In the genomic region with DNA sequence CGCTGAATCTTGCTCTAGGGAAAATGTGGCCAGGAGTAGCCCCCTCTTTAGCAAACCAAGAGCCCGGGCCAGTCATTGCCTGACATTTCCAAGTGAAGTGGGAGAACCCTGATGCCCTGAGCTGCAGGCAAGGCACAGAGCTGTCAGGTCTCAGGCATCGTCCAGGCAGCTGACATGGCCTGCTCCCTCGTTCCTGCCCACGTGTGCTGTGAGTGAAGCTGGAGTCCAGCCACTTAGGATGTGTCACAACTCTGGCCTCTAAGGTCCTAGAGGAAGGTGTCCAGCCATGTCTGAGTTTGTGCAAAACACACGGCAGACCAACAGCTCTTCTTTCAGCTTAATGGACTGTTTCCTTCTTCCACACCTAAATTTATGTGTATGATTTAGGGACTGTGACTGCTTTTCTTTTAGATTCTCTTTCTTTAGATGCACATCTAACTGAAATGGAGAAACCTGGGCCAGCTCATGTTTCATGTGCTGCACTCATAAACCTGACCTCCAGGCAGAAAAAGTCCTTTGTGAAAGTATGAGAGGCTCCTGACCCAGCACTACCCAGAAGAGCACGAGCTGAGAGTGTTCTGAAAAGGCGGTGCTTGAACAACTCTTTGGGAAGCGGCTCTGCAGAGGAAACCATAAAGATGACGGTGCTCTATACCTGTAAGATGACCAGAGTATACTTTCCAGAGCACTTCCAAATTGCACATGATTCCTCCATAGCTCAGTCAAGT, we compare ENCODE assay signal across 19 cellular contexts. TPM values are rescaled to one million over a fixed set of nuclear protein-coding genes. Genes with fewer than 3 reads are reported as not detected.
DNase-seq lines count a peak whose midpoint lies in the region; ATAC-seq and TF ChIP-seq lines count a peak whose summit lies in the region.
"Had no signal": no experiment of that assay in that cellular context is flagged by ENCODE, and none has a peak within 500 bp of the region (broad histone marks: within the 10 kb centered on the region; RNA-seq: fewer than 3 reads in every experiment).

No MANE protein-coding gene starts in this region.

- H3K27me3 ChIP-seq in gastrocnemius medialis: no peaks in the 10 kb centered on the region
- H3K27me3 ChIP-seq: upper lobe of left lung had no signal

- H3K4me3 ChIP-seq in gastrocnemius medialis: no peak overlapping the region
- H3K4me3 ChIP-seq: upper lobe of left lung had no signal

- no peak for TF ChIP-seq CTCF in gastrocnemius medialis (IDR thresholded peaks at IDR 0.05 in 4 of 5, conservative IDR thresholded peaks at IDR 0.05 in 1 of 5)

- ATAC-seq in left cardiac atrium: peak; percentile 87 to 93
- ATAC-seq in gastrocnemius medialis: peak; percentile 96 to 99
- no peak for ATAC-seq in GM19455 (IDR thresholded peaks at IDR 0.05; ENCODE audit: unreplicated experiment)
- ATAC-seq: activated CD8-positive, alpha-beta T cell treated with anti-CD3 and anti-CD28 coated beads, Interleukin-2, amount 10 ng/mL, durations not matched to agents 7 days and 5 days; naive thymus-derived CD8-positive, alpha-beta T cell; stimulated activated naive B cell treated with anti-CD40 and anti-IgM and Interleukin-4, amounts not matched to agents 10 μg/mL and 1 μg/mL and 100 μg/mL, for 72 hours had no signal

- peaks cover 6 to 8% of the 10 kb centered on the region in 2 donors for H3K4me1 ChIP-seq in gastrocnemius medialis
- H3K4me1 ChIP-seq: upper lobe of left lung had no signal

- H3K27ac ChIP-seq in gastrocnemius medialis: peak overlapping the region; percentile 3 to 68 (median 44)
- H3K27ac ChIP-seq: 22Rv1, C4-2B, upper lobe of left lung had no signal

- peaks cover 0 to 38% of the 10 kb centered on the region in 2 donors for H3K36me3 ChIP-seq in gastrocnemius medialis

- TF ChIP-seq POLR2A in gastrocnemius medialis (IDR thresholded peaks at IDR 0.05): no peak

- peak; percentile 3 for DNase-seq in DMS79 treated with DMSO at 0.1 percent for 48 hours (lab: John Stamatoyannopoulos, UW)
- no peak for DNase-seq in DMS79 (lab: John Stamatoyannopoulos, UW)
- peak; percentile 32 for DNase-seq in astrocyte of the hippocampus (ENCODE audit: low read depth, low spot score)
- DNase-seq in left cardiac atrium: peak; percentile 51
- DNase-seq in gastrocnemius medialis: peak; percentile 42 to 73
- no peak for DNase-seq in DMS153 treated with DMSO at 0.1 percent for 48 hours (lab: John Stamatoyannopoulos, UW; ENCODE audit: unreplicated experiment)
- DNase-seq in stimulated activated naive CD4-positive, alpha-beta T cell (lab: John Stamatoyannopoulos, UW): no peak
- DNase-seq: activated CD8-positive, alpha-beta T cell treated with anti-CD3 and anti-CD28 coated beads, Interleukin-2, amount 10 ng/mL, durations not matched to agents 7 days and 5 days; amniotic stem cell; mammary epithelial cell; naive thymus-derived CD8-positive, alpha-beta T cell; NCI-H187 treated with DMSO at 0.1 percent for 48 hours; NCI-H524; SHP77 treated with DMSO at 0.1 percent for 48 hours; stimulated activated naive B cell treated with anti-CD40 and anti-IgM and Interleukin-4, amounts not matched to agents 10 μg/mL and 1 μg/mL and 100 μg/mL, for 72 hours; upper lobe of left lung had no signal

- intact Hi-C loops in left cardiac atrium (cut with DNase I) (no loop called here), gastrocnemius medialis (cut with DNase I; ENCODE audit: low total_unique reads) (no loop called here)

- no peaks in the 10 kb centered on the region for H3K9me3 ChIP-seq in gastrocnemius medialis
- H3K9me3 ChIP-seq: upper lobe of left lung had no signal

- in situ Hi-C loops in gastrocnemius medialis (cut with MboI; ENCODE audit: low sequenced_read_pairs in 4 of 4): loop anchor here in 1 of 4 donors (25.0 kb wide), 1 partner anchor 277 kb away; the partner anchor contains the start of gene CYB561

RNA-seq across cellular contexts. Expression of gene LIMD2, which starts 14.8 kb away (rescaled TPM):
- 1 to 10 TPM; 6.6 to 9.6 TPM for total RNA-seq in left cardiac atrium
- total RNA-seq in gastrocnemius medialis: 1 to 10 TPM in 3 of 4 donors, under 1 TPM in 1; 0.97 to 2.8 (median 1.5) TPM

RNA-seq across cellular contexts. Expression of gene STRADA, which starts 26.9 kb away (rescaled TPM):
- total RNA-seq in left cardiac atrium: 10 to 100 TPM; 21.2 to 23.7 TPM
- total RNA-seq in gastrocnemius medialis: 10 to 100 TPM in 1 of 4 donors, 1 to 10 TPM in 3; 7.5 to 15.0 (median 8.6) TPM

RNA-seq across cellular contexts. Expression of gene CCDC47, which starts 58.7 kb away (rescaled TPM):
- total RNA-seq in left cardiac atrium (100 to 1,000 TPM in 1 of 2 donors, 10 to 100 TPM in 1; 88.9 to 139 TPM), gastrocnemius medialis (100 to 1,000 TPM in 1 of 4 donors, 10 to 100 TPM in 3; 81.0 to 110 (median 86.8) TPM)

RNA-seq across cellular contexts. Expression of gene DDX42, which starts 59.3 kb away (rescaled TPM):
- total RNA-seq in left cardiac atrium (10 to 100 TPM; 45.2 to 74.2 TPM), gastrocnemius medialis (10 to 100 TPM; 35.9 to 71.6 (median 56.8) TPM)

Comparison
In these comparisons a context has a peak if more than half of its experiments do, and no peak if none do; other contexts are left out.
1. DNase-seq: peak in DMS79 treated with DMSO at 0.1 percent for 48 hours (single experiment), astrocyte of the hippocampus (single experiment), left cardiac atrium (single experiment) and gastrocnemius medialis (2 of 2); none in DMS79 (single experiment), DMS153 treated with DMSO at 0.1 percent for 48 hours (single experiment) and stimulated activated naive CD4-positive, alpha-beta T cell (0 of 6).